ENCODE assay signal across 19 cellular contexts in genomic region chr7:44673771-44674170, GRCh38.
DNase-seq lines count a peak whose midpoint lies in the region; ATAC-seq, FAIRE-seq and TF ChIP-seq lines count a peak whose summit lies in the region.
"Had no signal": no experiment of that assay in that cellular context is flagged by ENCODE, and none has a peak within 500 bp of the region (broad histone marks: within the 10 kb centered on the region; RNA-seq: fewer than 3 reads in every experiment).

No MANE protein-coding gene starts in this region.

- H3K27me3 Mint-ChIP-seq in memory B cell = no peaks in the 10 kb centered on the region
- H3K27me3 Mint-ChIP-seq: B cell had no signal

- H3K36me3 ChIP-seq in OCI-LY3 (replicated peaks; ENCODE audit: low read depth, low read length) = peaks cover 28% of the 10 kb centered on the region

- H3K9ac ChIP-seq in OCI-LY3 (ENCODE audit: low read length) = no peak overlapping the region

- no peak overlapping the region for H2AFZ ChIP-seq in OCI-LY3 (ENCODE audit: low read depth, low read length)

- H3K4me3 ChIP-seq in OCI-LY3 (ENCODE audit: low read length) = no peak overlapping the region
- H3K4me3 ChIP-seq: A549 had no signal

- DNase-seq in activated naive CD4-positive, alpha-beta T cell treated with anti-CD3 and anti-CD28 coated beads, Interleukin-2, amount 50 U/mL, for 72 hours (ENCODE audit: low spot score in 2 of 2) = no peak
- no peak for DNase-seq in activated naive CD4-positive, alpha-beta T cell treated with Interleukin-2 at 50 U/mL for 16 hours
- DNase-seq in memory B cell (ENCODE audit: low spot score in 2 of 2) = no peak
- DNase-seq in urothelium cell line (ENCODE audit: low spot score) = no peak
- DNase-seq in NCI-H1694 treated with DMSO at 0.1 percent for 48 hours (lab: John Stamatoyannopoulos, UW) = no peak
- DNase-seq in globus pallidus (ENCODE audit: low spot score) = no peak
- DNase-seq: COR-L47, H7, Karpas-422, MV-4-11, NCI-H1105 treated with DMSO at 0.1 percent for 48 hours, NCI-H1694, NCI-H2081 treated with DMSO at 0.1 percent for 48 hours, NCI-H446 treated with DMSO at 0.1 percent for 48 hours, NCI-H526 treated with DMSO at 0.1 percent for 48 hours, SHP77 had no signal

- H3K9me3 ChIP-seq in OCI-LY3 (ENCODE audit: insufficient read depth, low read length) = no peaks in the 10 kb centered on the region
- H3K9me3 ChIP-seq: A549 had no signal

- no peak for ATAC-seq in activated naive CD4-positive, alpha-beta T cell treated with anti-CD3 and anti-CD28 coated beads, Interleukin-2, amount 50 U/mL, for 72 hours
- no peak for ATAC-seq in memory B cell (ENCODE audit: low read depth)
- ATAC-seq: A549 had no signal

- no peak overlapping the region for H3K27ac ChIP-seq in OCI-LY3 (ENCODE audit: low read length)
- H3K27ac ChIP-seq: A549 had no signal

- TF ChIP-seq CTCF in OCI-LY3 (IDR thresholded peaks at IDR 0.05; ENCODE audit: low read depth, low read length) = no peak

- peaks cover 29% of the 10 kb centered on the region for H3K4me1 ChIP-seq in OCI-LY3 (ENCODE audit: low read length)

- no peaks in the 10 kb centered on the region for H4K20me1 ChIP-seq in OCI-LY3 (ENCODE audit: insufficient read depth, low read length)

- peak overlapping the region; percentile 41 to 61 for H3K27ac Mint-ChIP-seq in activated naive CD4-positive, alpha-beta T cell treated with anti-CD3 and anti-CD28 coated beads, Interleukin-2, amount 50 U/mL, for 72 hours
- peak overlapping the region; percentile 47 for H3K27ac Mint-ChIP-seq in memory B cell

- no peaks in the 10 kb centered on the region for H3K36me3 Mint-ChIP-seq in activated naive CD4-positive, alpha-beta T cell treated with anti-CD3 and anti-CD28 coated beads, Interleukin-2, amount 50 U/mL, for 72 hours
- peaks cover 17% of the 10 kb centered on the region for H3K36me3 Mint-ChIP-seq in memory B cell

- 0 out of 2 replicates have a peak overlapping the region, but pooled peaks have one; percentile 8 for H3K4me2 ChIP-seq in OCI-LY3 (ENCODE audit: low read length)
- H3K4me2 ChIP-seq: A549 had no signal

- no peak overlapping the region for H3K4me3 Mint-ChIP-seq in memory B cell
- H3K4me3 Mint-ChIP-seq: B cell had no signal

- FAIRE-seq in urothelium cell line (lab: Jason Lieb, UNC) = peak; percentile 66
- FAIRE-seq: A549 had no signal

- H3K79me2 ChIP-seq in OCI-LY3 (ENCODE audit: low read length) = no peaks in the 10 kb centered on the region

- H3K4me1 Mint-ChIP-seq in memory B cell = peaks cover 2% of the 10 kb centered on the region
- H3K4me1 Mint-ChIP-seq: B cell had no signal

- no peaks in the 10 kb centered on the region for H3K9me3 Mint-ChIP-seq in activated naive CD4-positive, alpha-beta T cell treated with anti-CD3 and anti-CD28 coated beads, Interleukin-2, amount 50 U/mL, for 72 hours
- no peaks in the 10 kb centered on the region for H3K9me3 Mint-ChIP-seq in memory B cell

- H3K27me3 ChIP-seq in OCI-LY3 (ENCODE audit: low read depth, low read length) = no peaks in the 10 kb centered on the region
